Comparison of ENCODE assay signal across 8 cellular contexts in genomic region chr10:69644658-69645295, GRCh38. TPM values are rescaled to one million over a fixed set of nuclear protein-coding genes. Genes with fewer than 3 reads are reported as not detected.
DNase-seq lines count a peak whose midpoint lies in the region; ATAC-seq and TF ChIP-seq lines count a peak whose summit lies in the region.

No MANE protein-coding gene starts in this region.

- H3K27me3 Mint-ChIP-seq in brain, result peaks cover 7% of the 10 kb centered on the region

- no peaks in the 10 kb centered on the region for H3K9me2 ChIP-seq in PC-9 (ENCODE audit: insufficient read depth)

- no TSS peak for BruUV-seq in PC-9 (replicated peaks; lab: Mats Ljungman, UMichigan)

- H2AFZ ChIP-seq in PC-9, result no peak overlapping the region

- no peaks in the 10 kb centered on the region for H3K36me3 Mint-ChIP-seq in brain

- peak; percentile 76 for DNase-seq in D341Med (ENCODE audit: low spot score)
- DNase-seq in HFF-Myc (ENCODE audit: extremely low read depth, low read depth), result peak; percentile 39
- DNase-seq in PC-9, result peak; percentile 46 to 68
- peak; percentile 45 for DNase-seq in iris pigment epithelial cell (ENCODE audit: low read depth)
- DNase-seq in stimulated activated CD4-positive, alpha-beta T cell treated with anti-CD3 and anti-CD28 coated beads, Interleukin-15, amount 100 ng/mL, for 48 hours (ENCODE audit: low read depth in 2 of 2), result peak; percentile 16 to 34

- CTCF ChIA-PET in PC-9 (lab: Charles Lee), result interaction anchor here (1.0 kb wide), 1 partner anchor 502 kb away, joined by 3 read pairs; the partner anchor contains the start of gene TYSND1

- peaks cover 54% of the 10 kb centered on the region for H3K4me1 Mint-ChIP-seq in brain

- no peak overlapping the region for H3K27ac ChIP-seq in PC-9

- intact Hi-C loops in PC-9 (cut with micrococcal nuclease; ENCODE audit: unreplicated experiment), result loop anchor here (1.0 kb wide), 4 partner anchors 73 to 314 kb away; partner anchors contain the start of gene COL13A1

- H3K9me3 ChIP-seq in PC-9 (ENCODE audit: insufficient read depth, low read depth), result no peaks in the 10 kb centered on the region

- H4K20me1 ChIP-seq in PC-9 (ENCODE audit: insufficient read depth), result 0 out of 2 replicates have a peak, but pooled peaks cover 3% of the 10 kb centered on the region

- H3K9me3 Mint-ChIP-seq in brain, result peaks cover 0 to 3% (median 0%) of the 10 kb centered on the region in 5 experiments

- peaks cover 10% of the 10 kb centered on the region for H3K4me1 ChIP-seq in PC-9 (replicated peaks; ENCODE audit: insufficient read depth)

- H3K27ac Mint-ChIP-seq in brain, result peak overlapping the region in 4 of 5 experiments; percentile 39 to 99 (median 94)

- peak; percentile 88 for TF ChIP-seq CTCF in HFF-Myc (IDR thresholded peaks at IDR 0.05; ENCODE audit: low read depth, low read length, missing control alignments)
- TF ChIP-seq CTCF in PC-9 (conservative IDR thresholded peaks at IDR 0.05), result peak; percentile 95
- peak; percentile 97 for TF ChIP-seq CTCF in brain (conservative IDR thresholded peaks at IDR 0.05)

- POLR2A ChIA-PET in PC-9 (lab: Charles Lee; ENCODE audit: unreplicated experiment), result no interaction called here

- ATAC-seq in GM18870 (IDR thresholded peaks at IDR 0.05; ENCODE audit: unreplicated experiment), result no peak
- no peak for ATAC-seq in HG02973 (IDR thresholded peaks at IDR 0.05; ENCODE audit: unreplicated experiment)

- H3F3A ChIP-seq in PC-9 (ENCODE audit: insufficient read depth, low read depth), result no peaks in the 10 kb centered on the region

- no peaks in the 10 kb centered on the region for H3K36me3 ChIP-seq in PC-9 (ENCODE audit: low read depth)

- H3K79me2 ChIP-seq in PC-9 (ENCODE audit: low read depth), result no peaks in the 10 kb centered on the region

- peaks cover 35% of the 10 kb centered on the region for H3K27me3 ChIP-seq in PC-9 (ENCODE audit: insufficient read depth, low read depth)

- H3K4me2 ChIP-seq in PC-9, result no peak overlapping the region

- H3K4me3 ChIP-seq in HFF-Myc (replicated peaks; ENCODE audit: low read depth, low read length) (no peak overlapping the region), PC-9 (no peak overlapping the region)

- H3K4me3 Mint-ChIP-seq in brain, result peak overlapping the region in 3 of 5 experiments; percentile 8 to 60 (median 32)

RNA-seq across cellular contexts. Expression of gene FAM241B, which starts 14.7 kb away (rescaled TPM):
- total RNA-seq in PC-9 (2021), result 10.7 and 13.0 TPM in 2 replicates
- 33.9 TPM for polyA plus RNA-seq in brain (ENCODE audit: insufficient read depth, low read depth, low replicate concordance)

Comparison
In these comparisons a context has a peak if more than half of its experiments do, and no peak if none do; other contexts are left out.
1. DNase-seq: peak in every context shown above with its lines; median percentile 76 in D341Med; 57 in PC-9; 45 in iris pigment epithelial cell; 39 in HFF-Myc; 25 in stimulated activated CD4-positive, alpha-beta T cell treated with anti-CD3 and anti-CD28 coated beads, Interleukin-15, amount 100 ng/mL, for 48 hours.